ENCODE assay signal across 21 cellular contexts in the genomic region with DNA sequence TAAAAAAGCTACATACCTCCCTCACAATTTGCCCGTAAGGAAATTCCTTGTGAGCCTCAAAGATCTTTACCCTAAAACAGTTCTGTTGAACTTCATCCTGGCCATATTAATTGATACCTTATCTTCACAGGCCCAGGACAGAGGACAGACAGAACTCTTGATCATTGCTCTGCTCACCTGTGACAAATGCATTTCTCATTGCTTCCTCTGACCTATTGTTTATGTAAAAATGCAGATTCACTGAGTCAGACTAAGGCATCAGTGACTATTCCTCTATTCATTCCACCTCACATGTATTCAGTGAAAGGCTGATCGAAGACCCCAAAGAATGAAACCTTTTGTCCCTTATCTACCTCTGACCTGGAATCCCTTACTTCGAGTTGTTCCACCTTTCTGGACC.
"Had no signal": no experiment of that assay in that cellular context is flagged by ENCODE, and none has a peak within 500 bp of the region (broad histone marks: within the 10 kb centered on the region; RNA-seq: fewer than 3 reads in every experiment).

No MANE protein-coding gene starts in this region.

- H3K4me3 Mint-ChIP-seq: activated naive CD8-positive, alpha-beta T cell; activated T-cell treated with anti-CD3 and anti-CD28 coated beads, Interleukin-2, amount 50 U/mL, for 24 hours; effector memory CD8-positive, alpha-beta T cell; naive thymus-derived CD8-positive, alpha-beta T cell; stimulated activated naive CD8-positive, alpha-beta T cell treated with anti-CD3 and anti-CD28 coated beads, Interleukin-15, Interleukin-2, amounts not matched to agents 100 ng/mL and 50 ng/mL, for 24 hours; T-helper 2 cell treated with Interferon-gamma antibody and Interleukin-4, amounts not matched to agents 5 μg/mL and 100 μg/mL, for 36 hours had no signal

- H3K27ac Mint-ChIP-seq: activated naive CD8-positive, alpha-beta T cell; activated T-cell treated with anti-CD3 and anti-CD28 coated beads, Interleukin-2, amount 50 U/mL, for 24 hours; activated T-helper 2 cell treated with anti-CD3 and anti-CD28 coated beads, Interferon-gamma antibody, Interleukin-2, Interleukin-4, amounts not matched to agents 10 μg/mL and 5 μg/mL and 100 μg/mL, durations not matched to agents 14 hours and 24 hours and 36 hours; effector memory CD8-positive, alpha-beta T cell; naive thymus-derived CD8-positive, alpha-beta T cell; stimulated activated naive CD8-positive, alpha-beta T cell treated with anti-CD3 and anti-CD28 coated beads, Interleukin-15, Interleukin-2, amounts not matched to agents 100 ng/mL and 50 ng/mL, for 24 hours; T-helper 2 cell treated with Interferon-gamma antibody and Interleukin-4, amounts not matched to agents 5 μg/mL and 100 μg/mL, for 36 hours had no signal

- H3K27me3 Mint-ChIP-seq: activated naive CD8-positive, alpha-beta T cell; activated T-cell treated with anti-CD3 and anti-CD28 coated beads, Interleukin-2, amount 50 U/mL, for 24 hours; effector memory CD8-positive, alpha-beta T cell; naive thymus-derived CD8-positive, alpha-beta T cell; stimulated activated naive CD8-positive, alpha-beta T cell treated with anti-CD3 and anti-CD28 coated beads, Interleukin-15, Interleukin-2, amounts not matched to agents 100 ng/mL and 50 ng/mL, for 24 hours had no signal

- ATAC-seq: effector memory CD8-positive, alpha-beta T cell; left lung; naive thymus-derived CD8-positive, alpha-beta T cell had no signal

- H3K27ac ChIP-seq: adrenal gland, ascending aorta, colonic mucosa, dorsolateral prefrontal cortex, left lung, thyroid gland, WERI-Rb-1 had no signal

- H3K27me3 ChIP-seq: adrenal gland, ascending aorta, colonic mucosa, dorsolateral prefrontal cortex, left lung, thyroid gland had no signal

- H3K36me3 ChIP-seq: adrenal gland, ascending aorta, colonic mucosa, thyroid gland had no signal

- H3K4me3 ChIP-seq: adrenal gland, ascending aorta, colonic mucosa, dorsolateral prefrontal cortex, left lung, lung, thyroid gland had no signal

- DNase-seq: activated CD8-positive, alpha-beta memory T cell treated with anti-CD3 and anti-CD28 coated beads for 24 hours; activated CD8-positive, alpha-beta memory T cell treated with anti-CD3 and anti-CD28 coated beads, Interleukin-2, amount 50 U/mL, for 4 hours; activated naive CD4-positive, alpha-beta T cell; activated T-cell treated with anti-CD3 and anti-CD28 coated beads, Interleukin-2, amount 50 U/mL, for 24 hours; adrenal gland; colonic mucosa; dorsolateral prefrontal cortex; effector memory CD8-positive, alpha-beta T cell; kidney; left lung; naive thymus-derived CD8-positive, alpha-beta T cell; stimulated activated CD4-positive, alpha-beta T cell treated with anti-CD3 and anti-CD28 coated beads, Interleukin-4, amount 100 ng/mL, for 4 hours; substantia nigra; thyroid gland; WERI-Rb-1 had no signal

- H3K4me1 ChIP-seq: adrenal gland, ascending aorta, colonic mucosa, thyroid gland had no signal

- H3K9me3 ChIP-seq: adrenal gland, ascending aorta, colonic mucosa, thyroid gland had no signal
